13 cellular contexts compared by ENCODE assay signal in genomic region chr4:111781611-111782010, GRCh38.
"Had no signal": no experiment of that assay in that cellular context is flagged by ENCODE, and none has a peak within 500 bp of the region (broad histone marks: within the 10 kb centered on the region; RNA-seq: fewer than 3 reads in every experiment).

No MANE protein-coding gene starts in this region.

- H3K4me1 Mint-ChIP-seq: activated CD8-positive, alpha-beta memory T cell treated with anti-CD3 and anti-CD28 coated beads, Interleukin-2, amount 10 ng/mL, durations not matched to agents 7 days and 5 days had no signal

- ATAC-seq: activated CD8-positive, alpha-beta memory T cell treated with anti-CD3 and anti-CD28 coated beads, Interleukin-2, amount 10 ng/mL, durations not matched to agents 7 days and 5 days; activated T-cell treated with anti-CD3 and anti-CD28 coated beads, Interleukin-2, amount 50 U/mL, for 4 hours; heart left ventricle; left ventricle myocardium superior had no signal

- DNase-seq: activated CD4-positive, alpha-beta T cell treated with anti-CD3 and anti-CD28 coated beads for 1 hour; activated CD4-positive, alpha-beta T cell treated with anti-CD3 and anti-CD28 coated beads, Interleukin-2, amount 50 U/mL, for 48 hours; activated CD8-positive, alpha-beta memory T cell treated with anti-CD3 and anti-CD28 coated beads, Interleukin-2, amount 10 ng/mL, durations not matched to agents 7 days and 5 days; activated effector memory CD4-positive, alpha-beta T cell treated with anti-CD3 and anti-CD28 coated beads, Interleukin-2, amount 50 U/mL, for 16 hours; activated T-cell treated with anti-CD3 and anti-CD28 coated beads, Interleukin-2, amount 50 U/mL, for 4 hours; anterior cingulate cortex; foreskin melanocyte; heart left ventricle; kidney; left ventricle myocardium superior; nephron progenitor cell; T-helper 9 cell had no signal

- H3K36me3 ChIP-seq: heart left ventricle had no signal

- H3K9me3 Mint-ChIP-seq: activated T-cell treated with anti-CD3 and anti-CD28 coated beads, Interleukin-2, amount 50 U/mL, for 4 hours; nephron progenitor cell had no signal

- H3K4me1 ChIP-seq: heart left ventricle had no signal

- H3K4me3 Mint-ChIP-seq: activated CD8-positive, alpha-beta memory T cell treated with anti-CD3 and anti-CD28 coated beads, Interleukin-2, amount 10 ng/mL, durations not matched to agents 7 days and 5 days; activated naive CD8-positive, alpha-beta T cell; activated T-cell treated with anti-CD3 and anti-CD28 coated beads, Interleukin-2, amount 50 U/mL, for 4 hours; nephron progenitor cell had no signal

- H3K27ac ChIP-seq: heart left ventricle had no signal

- H3K36me3 Mint-ChIP-seq: activated CD8-positive, alpha-beta memory T cell treated with anti-CD3 and anti-CD28 coated beads, Interleukin-2, amount 10 ng/mL, durations not matched to agents 7 days and 5 days; activated naive CD8-positive, alpha-beta T cell had no signal

- H3K27ac Mint-ChIP-seq: activated CD8-positive, alpha-beta memory T cell treated with anti-CD3 and anti-CD28 coated beads, Interleukin-2, amount 10 ng/mL, durations not matched to agents 7 days and 5 days; activated naive CD8-positive, alpha-beta T cell; nephron progenitor cell had no signal

- H3K4me3 ChIP-seq: heart left ventricle had no signal

- H3K27me3 Mint-ChIP-seq: activated CD8-positive, alpha-beta memory T cell treated with anti-CD3 and anti-CD28 coated beads, Interleukin-2, amount 10 ng/mL, durations not matched to agents 7 days and 5 days; activated naive CD8-positive, alpha-beta T cell had no signal

- H3K9me3 ChIP-seq: heart left ventricle had no signal
